8 cellular contexts compared by ENCODE assay signal in the genomic region with DNA sequence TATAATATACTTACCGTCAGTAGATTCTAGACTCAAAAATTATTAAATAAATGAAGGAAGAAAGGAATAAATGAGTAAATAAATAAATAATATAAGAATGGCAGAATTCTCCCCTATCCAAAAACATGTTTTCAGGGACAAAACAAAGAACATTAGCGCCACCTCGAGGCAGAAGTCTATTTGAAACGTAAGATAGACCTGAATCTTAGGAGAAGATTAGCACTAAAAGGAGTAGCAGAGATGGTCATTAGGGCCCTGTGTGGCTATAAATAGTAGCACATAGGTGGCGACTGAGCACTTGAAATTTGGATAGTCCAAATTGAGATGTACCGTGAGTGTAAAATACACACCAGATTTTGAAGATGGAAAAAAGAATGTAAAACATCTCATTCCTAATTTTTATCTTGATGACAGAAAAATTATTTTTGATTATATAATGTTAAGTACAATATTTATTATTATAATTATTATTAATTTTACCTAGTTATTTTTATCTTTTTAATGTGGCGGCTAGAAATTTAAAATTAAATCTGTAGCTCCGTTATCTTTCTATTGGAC. TPM values are rescaled to one million over a fixed set of nuclear protein-coding genes. Genes with fewer than 3 reads are reported as not detected.
DNase-seq lines count a peak whose midpoint lies in the region; ATAC-seq lines count a peak whose summit lies in the region.

No MANE protein-coding gene starts in this region.

- no peaks in the 10 kb centered on the region for H3K36me3 ChIP-seq in iPS-20b (ENCODE audit: insufficient read depth, low read depth, low read length)

- in situ Hi-C loops in SK-MEL-5 (cut with HindIII; ENCODE audit: low pct_unique_long_range_greater_than_20kb, low sequenced_read_pairs) = loop anchor here (25.0 kb wide), 1 partner anchor 359 kb away; no protein-coding TSS in a partner anchor

- peak; percentile 70 for DNase-seq in activated effector memory CD4-positive, alpha-beta T cell treated with anti-CD3 and anti-CD28 coated beads, Interleukin-2, amount 50 U/mL, for 16 hours
- no peak for DNase-seq in activated effector memory CD4-positive, alpha-beta T cell treated with Interleukin-2 at 50 U/mL for 16 hours
- DNase-seq in NCI-H1092 (lab: John Stamatoyannopoulos, UW) (peak; percentile 57), SK-MEL-5 (ENCODE audit: low read depth, low spot score) (peak; percentile 90), astrocyte of the hippocampus (ENCODE audit: low read depth, low spot score) (peak; percentile 88)
- peak; percentile 47 to 56 (median 48) for DNase-seq in stimulated activated CD4-positive, alpha-beta T cell treated with anti-CD3 and anti-CD28 coated beads, Interleukin-1b, Interleukin-23, amount 100 ng/mL, for 24 hours (ENCODE audit: low read depth in 4 of 4, low spot score in 1 of 4)

- no peak overlapping the region for H3K27ac ChIP-seq in iPS-20b (ENCODE audit: low read length)

- peak overlapping the region; percentile 37; the same call in 1 of the 2 replicates for H3K9ac ChIP-seq in iPS-20b (ENCODE audit: low read depth, low read length)

- H3K4me3 ChIP-seq in iPS-20b (ENCODE audit: low read length) = no peak overlapping the region

- no peaks in the 10 kb centered on the region for H3K9me3 ChIP-seq in iPS-20b (ENCODE audit: insufficient read depth, low read depth, low read length)

- H3K4me1 ChIP-seq in iPS-20b (ENCODE audit: insufficient read depth, low read length) = peaks cover 27% of the 10 kb centered on the region; the same call in 1 of the 2 replicates

- no peaks in the 10 kb centered on the region for H3K27me3 ChIP-seq in iPS-20b (ENCODE audit: insufficient read depth, low read length)

- ATAC-seq in HG02885 (IDR thresholded peaks at IDR 0.05; ENCODE audit: poor library complexity, unreplicated experiment) = no peak

RNA-seq across cellular contexts. Expression of a gene that starts 24.3 kb away (rescaled TPM):
- total RNA-seq in SK-MEL-5 (2014; rRNA removed; shearing (Covaris generic)) = 37.1 and 37.8 TPM in 2 replicates
- 13.0 and 22.4 TPM in 2 replicates for polyA plus RNA-seq in SK-MEL-5 (2015; cell fraction: cytosol; rRNA removed)
- 2.0 and 2.8 TPM in 2 replicates for polyA plus RNA-seq in SK-MEL-5 (2015; cell fraction: nucleus; rRNA removed)
